19 cellular contexts compared by ENCODE assay signal in the genomic region with DNA sequence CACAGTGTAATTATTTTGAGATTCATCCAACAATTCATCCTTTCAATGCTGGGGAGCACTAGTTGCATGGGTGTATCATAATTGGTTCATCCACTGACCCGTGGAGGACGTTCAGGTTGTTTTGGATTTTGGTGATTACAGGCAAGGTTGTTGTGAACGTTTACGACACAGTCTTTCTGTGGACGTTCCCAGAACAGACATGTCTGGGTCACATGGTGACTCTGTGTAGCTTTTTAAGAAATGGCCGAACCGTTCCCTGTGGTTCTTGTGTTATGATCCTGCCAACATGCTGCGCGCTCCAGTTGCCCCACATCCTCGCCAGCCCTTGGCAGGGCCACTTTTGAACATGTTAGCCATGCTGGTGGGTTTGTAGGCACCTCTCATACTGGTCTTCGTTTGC. TPM values are rescaled to one million over a fixed set of nuclear protein-coding genes. Genes with fewer than 3 reads are reported as not detected.
DNase-seq lines count a peak whose midpoint lies in the region; ATAC-seq and TF ChIP-seq lines count a peak whose summit lies in the region.
"Had no signal": no experiment of that assay in that cellular context is flagged by ENCODE, and none has a peak within 500 bp of the region (broad histone marks: within the 10 kb centered on the region; RNA-seq: fewer than 3 reads in every experiment).

No MANE protein-coding gene starts in this region.

- no peaks in the 10 kb centered on the region for H3K79me2 ChIP-seq in neural progenitor cell (ENCODE audit: low read depth)

- TF ChIP-seq CTCF in RWPE2 (IDR thresholded peaks at IDR 0.05; ENCODE audit: poor library complexity, severe bottlenecking) (no peak), neural progenitor cell (IDR thresholded peaks at IDR 0.05) (no peak), spleen (IDR thresholded peaks at IDR 0.05 in 8 of 11, conservative IDR thresholded peaks at IDR 0.05 in 3 of 11) (no peak)

- H3K36me3 Mint-ChIP-seq in neural progenitor cell, result peaks cover 2% of the 10 kb centered on the region
- H3K36me3 Mint-ChIP-seq in activated T-helper 2 cell treated with anti-CD3 and anti-CD28 coated beads, Interferon-gamma antibody, Interleukin-2, Interleukin-4, amounts not matched to agents 10 μg/mL and 5 μg/mL and 100 μg/mL, durations not matched to agents 14 hours and 24 hours and 36 hours (ENCODE audit: low read depth), result no peaks in the 10 kb centered on the region
- H3K36me3 Mint-ChIP-seq: CD4-positive, CD25-positive, alpha-beta regulatory T cell had no signal

- intact Hi-C loops in spleen (cut with DNase I; ENCODE audit: low total_unique reads), result no loop called here
- intact Hi-C loops in activated T-helper 2 cell treated with anti-CD3 and anti-CD28 coated beads, Interferon-gamma antibody, Interleukin-2, Interleukin-4, amounts not matched to agents 10 μg/mL and 5 μg/mL and 100 μg/mL, durations not matched to agents 14 hours and 24 hours and 36 hours (cut with micrococcal nuclease), result loop anchor here (5.0 kb wide), 1 partner anchor 135 kb away; no protein-coding TSS in a partner anchor

- peaks cover 10% of the 10 kb centered on the region for H3K27me3 Mint-ChIP-seq in neural progenitor cell (ENCODE audit: insufficient read depth, low read depth)
- peaks cover 19% of the 10 kb centered on the region for H3K27me3 Mint-ChIP-seq in activated T-helper 2 cell treated with anti-CD3 and anti-CD28 coated beads, Interferon-gamma antibody, Interleukin-2, Interleukin-4, amounts not matched to agents 10 μg/mL and 5 μg/mL and 100 μg/mL, durations not matched to agents 14 hours and 24 hours and 36 hours (ENCODE audit: low read depth)

- H3K9me3 Mint-ChIP-seq in neural progenitor cell, result peaks cover 11% of the 10 kb centered on the region
- H3K9me3 Mint-ChIP-seq in activated T-helper 2 cell treated with anti-CD3 and anti-CD28 coated beads, Interferon-gamma antibody, Interleukin-2, Interleukin-4, amounts not matched to agents 10 μg/mL and 5 μg/mL and 100 μg/mL, durations not matched to agents 14 hours and 24 hours and 36 hours, result no peaks in the 10 kb centered on the region

- DNase-seq in DMS79 treated with DMSO at 0.1 percent for 48 hours (lab: John Stamatoyannopoulos, UW) (peak; percentile 27), DMS79 (lab: John Stamatoyannopoulos, UW) (no peak), RWPE2 (ENCODE audit: low spot score) (peak; percentile 9), neural progenitor cell (ENCODE audit: low spot score) (no peak), spleen (peak; percentile 6), NCI-H2171 treated with DMSO at 0.1 percent for 48 hours (lab: John Stamatoyannopoulos, UW) (no peak)
- DNase-seq in activated T-helper 2 cell treated with anti-CD3 and anti-CD28 coated beads, Interferon-gamma antibody, Interleukin-2, Interleukin-4, amounts not matched to agents 10 μg/mL and 5 μg/mL and 100 μg/mL, durations not matched to agents 14 hours and 24 hours and 36 hours (ENCODE audit: low spot score), result no peak
- DNase-seq: CD4-positive, CD25-positive, alpha-beta regulatory T cell; GM23248; KBM-7; NCI-H1417 treated with DMSO at 0.1 percent for 48 hours; NCI-H1930; NCI-H446; OCI-M1; RPMI8226 had no signal

- no peak overlapping the region for H3K4me2 ChIP-seq in neural progenitor cell

- H2AFZ ChIP-seq in neural progenitor cell (replicated peaks), result no peak overlapping the region
- H2AFZ ChIP-seq: GM23248 had no signal

- peaks cover 35% of the 10 kb centered on the region for H3K4me1 Mint-ChIP-seq in neural progenitor cell
- peaks cover 11% of the 10 kb centered on the region for H3K4me1 Mint-ChIP-seq in activated T-helper 2 cell treated with anti-CD3 and anti-CD28 coated beads, Interferon-gamma antibody, Interleukin-2, Interleukin-4, amounts not matched to agents 10 μg/mL and 5 μg/mL and 100 μg/mL, durations not matched to agents 14 hours and 24 hours and 36 hours (ENCODE audit: low read depth)
- H3K4me1 Mint-ChIP-seq: B cell had no signal

- ATAC-seq in RWPE2 (ENCODE audit: low read depth) (no peak), GM18868 (IDR thresholded peaks at IDR 0.05; ENCODE audit: unreplicated experiment) (no peak)
- ATAC-seq: HCT116 had no signal

- H3K27ac ChIP-seq in RWPE2 (ENCODE audit: poor library complexity, severe bottlenecking) (no peak overlapping the region), neural progenitor cell (no peak overlapping the region), spleen (no peak overlapping the region)
- H3K27ac ChIP-seq: 22Rv1, GM23248 had no signal

- H3K4me1 ChIP-seq in RWPE2 (ENCODE audit: insufficient read depth, poor library complexity, severe bottlenecking), result no peaks in the 10 kb centered on the region
- H3K4me1 ChIP-seq in neural progenitor cell, result peaks cover 10% of the 10 kb centered on the region
- peaks cover 0 to 35% (median 3%) of the 10 kb centered on the region in 6 donors for H3K4me1 ChIP-seq in spleen

- no peak overlapping the region for H3K4me3 ChIP-seq in RWPE2 (ENCODE audit: severe bottlenecking)
- no peak overlapping the region for H3K4me3 ChIP-seq in neural progenitor cell
- no peak overlapping the region for H3K4me3 ChIP-seq in spleen
- H3K4me3 ChIP-seq: GM23248 had no signal

- peak overlapping the region; percentile 54 for H3K27ac Mint-ChIP-seq in neural progenitor cell
- no peak overlapping the region for H3K27ac Mint-ChIP-seq in activated T-helper 2 cell treated with anti-CD3 and anti-CD28 coated beads, Interferon-gamma antibody, Interleukin-2, Interleukin-4, amounts not matched to agents 10 μg/mL and 5 μg/mL and 100 μg/mL, durations not matched to agents 14 hours and 24 hours and 36 hours
- H3K27ac Mint-ChIP-seq: B cell had no signal

- H3K4me3 Mint-ChIP-seq in neural progenitor cell, result no peak overlapping the region
- no peak overlapping the region for H3K4me3 Mint-ChIP-seq in activated T-helper 2 cell treated with anti-CD3 and anti-CD28 coated beads, Interferon-gamma antibody, Interleukin-2, Interleukin-4, amounts not matched to agents 10 μg/mL and 5 μg/mL and 100 μg/mL, durations not matched to agents 14 hours and 24 hours and 36 hours (ENCODE audit: low read depth)
- H3K4me3 Mint-ChIP-seq: B cell had no signal

- H4K20me1 ChIP-seq in neural progenitor cell (ENCODE audit: low read depth), result no peaks in the 10 kb centered on the region

- H3F3A ChIP-seq in neural progenitor cell (ENCODE audit: low read depth), result no peaks in the 10 kb centered on the region

- H3K36me3 ChIP-seq in RWPE2 (ENCODE audit: low read depth) (no peaks in the 10 kb centered on the region), neural progenitor cell (no peaks in the 10 kb centered on the region), spleen (no peaks in the 10 kb centered on the region)

- H3K9me3 ChIP-seq in RWPE2 (ENCODE audit: severe bottlenecking), result no peaks in the 10 kb centered on the region
- no peaks in the 10 kb centered on the region for H3K9me3 ChIP-seq in neural progenitor cell (ENCODE audit: low read depth)
- no peaks in the 10 kb centered on the region for H3K9me3 ChIP-seq in spleen

- WGBS in spleen, 5 donors, result 81 to 92% (median 89%) methylated on average over 11 of the region's 11 CpGs

- no peak for TF ChIP-seq POLR2A in spleen (IDR thresholded peaks at IDR 0.05)

- no peaks in the 10 kb centered on the region for H3K27me3 ChIP-seq in RWPE2 (ENCODE audit: insufficient read depth, poor library complexity, severe bottlenecking)
- H3K27me3 ChIP-seq in neural progenitor cell, result no peaks in the 10 kb centered on the region
- peaks cover 0 to 79% (median 0%) of the 10 kb centered on the region in 7 donors for H3K27me3 ChIP-seq in spleen (replicated peaks in 1 of 7)

- H3K9ac ChIP-seq in neural progenitor cell, result no peak overlapping the region
- H3K9ac ChIP-seq: GM23248 had no signal

RNA-seq across cellular contexts. Expression of a gene that starts 41.8 kb away (rescaled TPM):
- total RNA-seq in neural progenitor cell (ENCODE audit: low replicate concordance) (not detected in 2 replicates), spleen (1 to 10 TPM in 5 of 7 donors, under 1 TPM in 2; 0.83 to 4.2 (median 2.6) TPM)
- polyA plus RNA-seq in spleen, result under 1 TPM; 0.09 to 0.70 (median 0.13) TPM
- total RNA-seq in activated T-helper 2 cell treated with anti-CD3 and anti-CD28 coated beads, Interferon-gamma antibody, Interleukin-2, Interleukin-4, amounts not matched to agents 10 μg/mL and 5 μg/mL and 100 μg/mL, durations not matched to agents 14 hours and 24 hours and 36 hours, result 0.16 and 0.27 TPM in 2 replicates
- total RNA-seq: GM23248 had no signal

Comparison
In these comparisons a context has a peak if more than half of its experiments do, and no peak if none do; other contexts are left out.
1. DNase-seq: peak in DMS79 treated with DMSO at 0.1 percent for 48 hours (single experiment), RWPE2 (single experiment) and spleen (single experiment); none in DMS79 (single experiment), neural progenitor cell (single experiment), NCI-H2171 treated with DMSO at 0.1 percent for 48 hours (single experiment) and activated T-helper 2 cell treated with anti-CD3 and anti-CD28 coated beads, Interferon-gamma antibody, Interleukin-2, Interleukin-4, amounts not matched to agents 10 μg/mL and 5 μg/mL and 100 μg/mL, durations not matched to agents 14 hours and 24 hours and 36 hours (single experiment).